Comparison of ENCODE assay signal across 6 cellular contexts in the genomic region with DNA sequence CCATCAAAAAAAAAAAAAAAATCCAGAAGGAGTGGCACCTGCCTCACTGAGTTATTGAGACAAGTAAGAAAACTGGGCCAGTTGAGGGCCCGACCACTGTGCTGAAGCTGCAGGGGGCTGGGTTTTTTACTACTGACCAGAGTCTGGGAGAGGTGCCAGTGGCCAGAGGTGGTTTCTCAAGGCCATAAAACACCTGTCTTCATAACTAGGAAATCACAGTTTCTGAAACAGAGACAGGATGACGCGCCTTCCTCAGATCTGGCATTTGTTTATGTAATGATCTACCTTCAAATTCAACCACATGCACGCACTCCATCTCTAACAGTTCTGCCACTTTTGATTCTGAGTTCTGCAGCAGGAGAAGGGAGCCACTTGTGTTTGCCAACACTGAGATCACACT.
"Had no signal": no experiment of that assay in that cellular context is flagged by ENCODE, and none has a peak within 500 bp of the region (broad histone marks: within the 10 kb centered on the region; RNA-seq: fewer than 3 reads in every experiment).

No MANE protein-coding gene starts in this region.

- DNase-seq: amygdala; esophagus squamous epithelium; foreskin fibroblast; stimulated activated CD4-positive, alpha-beta T cell treated with anti-CD3 and anti-CD28 coated beads, Interleukin-12 subunit alpha, Interleukin-12 subunit beta, amount 100 ng/mL, for 4 hours; stimulated activated naive CD4-positive, alpha-beta T cell treated with Interleukin-2 at 50 U/mL for 16 hours; trophoblast cell had no signal

- H3K4me3 ChIP-seq: esophagus squamous epithelium had no signal

- H3K4me1 ChIP-seq: esophagus squamous epithelium had no signal

- H3K36me3 ChIP-seq: esophagus squamous epithelium had no signal

- H3K9me3 ChIP-seq: esophagus squamous epithelium had no signal

- H3K27ac ChIP-seq: esophagus squamous epithelium had no signal
